ENCODE assay signal across 9 cellular contexts in genomic region chr6:142907544-142907943, GRCh38. TPM values are rescaled to one million over a fixed set of nuclear protein-coding genes. Genes with fewer than 3 reads are reported as not detected.
A peak's percentile ranks its signal among the peaks of the same experiment; 100 is the strongest.
DNase-seq lines count a peak whose midpoint lies in the region; ATAC-seq lines count a peak whose summit lies in the region.
"Had no signal": no experiment of that assay in that cellular context is flagged by ENCODE, and none has a peak within 500 bp of the region (broad histone marks: within the 10 kb centered on the region; RNA-seq: fewer than 3 reads in every experiment).

No MANE protein-coding gene starts in this region.

- peak overlapping the region; percentile 87 for H3K4me3 Mint-ChIP-seq in activated CD4-positive, alpha-beta T cell treated with anti-CD3 and anti-CD28 coated beads, Interleukin-2, amount 10 ng/mL, durations not matched to agents 24 days and 14 days
- H3K4me3 Mint-ChIP-seq in activated T-cell treated with anti-CD3 and anti-CD28 coated beads, Interleukin-2, amount 50 U/mL, for 4 hours = peak overlapping the region; percentile 81
- peak overlapping the region; percentile 76 for H3K4me3 Mint-ChIP-seq in stimulated activated effector memory CD8-positive, alpha-beta T cell treated with anti-CD3 and anti-CD28 coated beads, Interleukin-12 subunit alpha, Interleukin-12 subunit beta, amount 100 ng/mL, for 72 hours

- DNase-seq in activated CD4-positive, alpha-beta T cell treated with anti-CD3 and anti-CD28 coated beads, Interleukin-2, amount 10 ng/mL, durations not matched to agents 24 days and 14 days = peak; percentile 81
- no peak for DNase-seq in activated CD4-positive, alpha-beta T cell treated with anti-CD3 and anti-CD28 coated beads, Interleukin-2, amount 50 U/mL, for 4 hours
- no peak for DNase-seq in activated T-cell treated with anti-CD3 and anti-CD28 coated beads, Interleukin-2, amount 50 U/mL, for 4 hours
- DNase-seq in stimulated activated effector memory CD8-positive, alpha-beta T cell treated with anti-CD3 and anti-CD28 coated beads, Interleukin-12 subunit alpha, Interleukin-12 subunit beta, amount 100 ng/mL, for 72 hours (ENCODE audit: low spot score in 2 of 2) = peak in 1 of 2 donors; percentile 55
- DNase-seq in hepatic stellate cell (ENCODE audit: low spot score) = no peak
- no peak for DNase-seq in AG20443 (ENCODE audit: low spot score)
- DNase-seq: NK-92 treated with Interleukin-12 subunit alpha and Interleukin-12 subunit beta, amount 100 ng/mL, for 24 hours had no signal

- ATAC-seq in HG03280 (IDR thresholded peaks at IDR 0.05; ENCODE audit: unreplicated experiment) (peak; percentile 17), HG03039 (IDR thresholded peaks at IDR 0.05; ENCODE audit: unreplicated experiment) (no peak)
- ATAC-seq in activated T-cell treated with anti-CD3 and anti-CD28 coated beads, Interleukin-2, amount 50 U/mL, for 4 hours = peak; percentile 38 to 42
- peak; percentile 53 for ATAC-seq in stimulated activated effector memory CD8-positive, alpha-beta T cell treated with anti-CD3 and anti-CD28 coated beads, Interleukin-12 subunit alpha, Interleukin-12 subunit beta, amount 100 ng/mL, for 72 hours

- peaks cover 26% of the 10 kb centered on the region for H3K36me3 Mint-ChIP-seq in activated CD4-positive, alpha-beta T cell treated with anti-CD3 and anti-CD28 coated beads, Interleukin-2, amount 10 ng/mL, durations not matched to agents 24 days and 14 days (ENCODE audit: low read depth)
- peaks cover 9% of the 10 kb centered on the region for H3K36me3 Mint-ChIP-seq in activated T-cell treated with anti-CD3 and anti-CD28 coated beads, Interleukin-2, amount 50 U/mL, for 4 hours (ENCODE audit: insufficient read depth)
- peaks cover 5% of the 10 kb centered on the region for H3K36me3 Mint-ChIP-seq in stimulated activated effector memory CD8-positive, alpha-beta T cell treated with anti-CD3 and anti-CD28 coated beads, Interleukin-12 subunit alpha, Interleukin-12 subunit beta, amount 100 ng/mL, for 72 hours

- H3K27ac Mint-ChIP-seq in activated CD4-positive, alpha-beta T cell treated with anti-CD3 and anti-CD28 coated beads, Interleukin-2, amount 10 ng/mL, durations not matched to agents 24 days and 14 days = peak overlapping the region; percentile 89
- H3K27ac Mint-ChIP-seq in stimulated activated effector memory CD8-positive, alpha-beta T cell treated with anti-CD3 and anti-CD28 coated beads, Interleukin-12 subunit alpha, Interleukin-12 subunit beta, amount 100 ng/mL, for 72 hours = peak overlapping the region; percentile 89

- intact Hi-C loops in activated CD4-positive, alpha-beta T cell treated with anti-CD3 and anti-CD28 coated beads, Interleukin-2, amount 10 ng/mL, durations not matched to agents 24 days and 14 days (cut with micrococcal nuclease) = loop anchor here (1.0 kb wide), 1 partner anchor 65 kb away; no protein-coding TSS in a partner anchor

- H3K9me3 Mint-ChIP-seq in activated CD4-positive, alpha-beta T cell treated with anti-CD3 and anti-CD28 coated beads, Interleukin-2, amount 10 ng/mL, durations not matched to agents 24 days and 14 days = peaks cover 6% of the 10 kb centered on the region
- H3K9me3 Mint-ChIP-seq in activated T-cell treated with anti-CD3 and anti-CD28 coated beads, Interleukin-2, amount 50 U/mL, for 4 hours = peaks cover 3% of the 10 kb centered on the region
- H3K9me3 Mint-ChIP-seq in stimulated activated effector memory CD8-positive, alpha-beta T cell treated with anti-CD3 and anti-CD28 coated beads, Interleukin-12 subunit alpha, Interleukin-12 subunit beta, amount 100 ng/mL, for 72 hours = no peaks in the 10 kb centered on the region

- H3K4me1 Mint-ChIP-seq in activated CD4-positive, alpha-beta T cell treated with anti-CD3 and anti-CD28 coated beads, Interleukin-2, amount 10 ng/mL, durations not matched to agents 24 days and 14 days = peaks cover 71% of the 10 kb centered on the region
- peaks cover 84% of the 10 kb centered on the region for H3K4me1 Mint-ChIP-seq in activated T-cell treated with anti-CD3 and anti-CD28 coated beads, Interleukin-2, amount 50 U/mL, for 4 hours (ENCODE audit: low read depth)
- peaks cover 63% of the 10 kb centered on the region for H3K4me1 Mint-ChIP-seq in stimulated activated effector memory CD8-positive, alpha-beta T cell treated with anti-CD3 and anti-CD28 coated beads, Interleukin-12 subunit alpha, Interleukin-12 subunit beta, amount 100 ng/mL, for 72 hours

- no peaks in the 10 kb centered on the region for H3K27me3 Mint-ChIP-seq in activated CD4-positive, alpha-beta T cell treated with anti-CD3 and anti-CD28 coated beads, Interleukin-2, amount 10 ng/mL, durations not matched to agents 24 days and 14 days
- H3K27me3 Mint-ChIP-seq in activated T-cell treated with anti-CD3 and anti-CD28 coated beads, Interleukin-2, amount 50 U/mL, for 4 hours (ENCODE audit: low read depth) = no peaks in the 10 kb centered on the region

RNA-seq across cellular contexts. Expression of gene HIVEP2, which starts 37.4 kb away (rescaled TPM):
- total RNA-seq in activated CD4-positive, alpha-beta T cell treated with anti-CD3 and anti-CD28 coated beads, Interleukin-2, amount 10 ng/mL, durations not matched to agents 24 days and 14 days = 27.1 and 28.0 TPM in 2 replicates
- 10 to 100 TPM; 34.9 to 40.9 (median 36.3) TPM for total RNA-seq in activated T-cell treated with anti-CD3 and anti-CD28 coated beads, Interleukin-2, amount 50 U/mL, for 4 hours
